In the genomic region with DNA sequence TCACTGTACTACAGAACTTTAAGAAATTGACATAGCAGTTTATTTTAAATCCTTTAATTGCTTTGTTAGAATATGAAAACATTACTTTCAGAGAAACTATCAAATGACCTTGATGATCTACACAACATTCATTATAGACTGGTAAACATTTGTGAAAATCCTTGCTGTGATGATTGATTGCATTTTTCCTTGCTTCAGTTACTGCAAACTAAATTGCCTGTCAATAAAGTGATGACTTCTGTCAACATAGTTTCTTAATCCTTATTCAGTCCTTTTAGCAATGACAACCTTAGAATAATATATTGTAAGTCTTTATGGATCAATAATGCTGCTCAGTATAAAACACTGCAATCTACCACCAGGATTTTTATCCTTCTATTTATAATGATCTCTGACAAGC, we compare ENCODE assay signal across 28 cellular contexts.
"Had no signal": no experiment of that assay in that cellular context is flagged by ENCODE, and none has a peak within 500 bp of the region (broad histone marks: within the 10 kb centered on the region; RNA-seq: fewer than 3 reads in every experiment).

No MANE protein-coding gene starts in this region.

- H3K36me3 ChIP-seq: neural progenitor cell, ovary, right lobe of liver, sigmoid colon, stomach, thoracic aorta, thyroid gland, tibial nerve, upper lobe of left lung, vagina had no signal

- H3K9me3 ChIP-seq: ovary, psoas muscle, right lobe of liver, sigmoid colon, stomach, thoracic aorta, thyroid gland, tibial nerve, upper lobe of left lung, vagina had no signal

- H3K9ac ChIP-seq: neural progenitor cell, parathyroid adenoma had no signal

- H3K27me3 ChIP-seq: neural progenitor cell, ovary, right lobe of liver, sigmoid colon, stomach, thyroid gland, tibial nerve, upper lobe of left lung, vagina had no signal

- H2AFZ ChIP-seq: neural progenitor cell, parathyroid adenoma had no signal

- H3K27ac Mint-ChIP-seq: natural killer cell; nephron; neural progenitor cell; progenitor cell of endocrine pancreas; stimulated activated effector memory CD8-positive, alpha-beta T cell treated with anti-CD3 and anti-CD28 coated beads, Interleukin-12 subunit alpha, Interleukin-12 subunit beta, amount 100 ng/mL, for 72 hours; stimulated activated naive B cell treated with anti-CD40 and anti-IgM and Interleukin-4, amounts not matched to agents 10 μg/mL and 1 μg/mL and 100 μg/mL, for 72 hours; stimulated activated naive CD8-positive, alpha-beta T cell treated with anti-CD3 and anti-CD28 coated beads, Interleukin-15, Interleukin-2, amounts not matched to agents 100 ng/mL and 50 ng/mL, for 24 hours had no signal

- H3K9me3 Mint-ChIP-seq: natural killer cell; stimulated activated effector memory CD8-positive, alpha-beta T cell treated with anti-CD3 and anti-CD28 coated beads, Interleukin-12 subunit alpha, Interleukin-12 subunit beta, amount 100 ng/mL, for 72 hours had no signal

- H3K4me3 ChIP-seq: neural progenitor cell, ovary, psoas muscle, right lobe of liver, sigmoid colon, stomach, thoracic aorta, thyroid gland, tibial nerve, upper lobe of left lung, vagina had no signal

- H3K4me3 Mint-ChIP-seq: natural killer cell; nephron; neural progenitor cell; stimulated activated effector memory CD8-positive, alpha-beta T cell treated with anti-CD3 and anti-CD28 coated beads, Interleukin-12 subunit alpha, Interleukin-12 subunit beta, amount 100 ng/mL, for 72 hours; stimulated activated naive B cell treated with anti-CD40 and anti-IgM and Interleukin-4, amounts not matched to agents 10 μg/mL and 1 μg/mL and 100 μg/mL, for 72 hours; stimulated activated naive CD8-positive, alpha-beta T cell treated with anti-CD3 and anti-CD28 coated beads, Interleukin-15, Interleukin-2, amounts not matched to agents 100 ng/mL and 50 ng/mL, for 24 hours had no signal

- H3K79me2 ChIP-seq: parathyroid adenoma had no signal

- H3K4me1 Mint-ChIP-seq: nephron, neural progenitor cell had no signal

- H3K27me3 Mint-ChIP-seq: progenitor cell of endocrine pancreas; stimulated activated naive B cell treated with anti-CD40 and anti-IgM and Interleukin-4, amounts not matched to agents 10 μg/mL and 1 μg/mL and 100 μg/mL, for 72 hours; stimulated activated naive CD8-positive, alpha-beta T cell treated with anti-CD3 and anti-CD28 coated beads, Interleukin-15, Interleukin-2, amounts not matched to agents 100 ng/mL and 50 ng/mL, for 24 hours had no signal

- H3K27ac ChIP-seq: neural progenitor cell, ovary, parathyroid adenoma, psoas muscle, right lobe of liver, sigmoid colon, stomach, thoracic aorta, thyroid gland, tibial nerve, upper lobe of left lung, vagina had no signal

- DNase-seq: natural killer cell; occipital lobe; ovary; posterior cingulate gyrus; psoas muscle; right cardiac atrium; right lobe of liver; sigmoid colon; small intestine; stimulated activated CD4-positive, alpha-beta T cell treated with anti-CD3 and anti-CD28 coated beads, Interleukin-15, amount 100 ng/mL, for 24 hours; stimulated activated CD4-positive, alpha-beta T cell treated with anti-CD3 and anti-CD28 coated beads, Interleukin-2, amount 100 ng/mL, for 24 hours; stimulated activated CD4-positive, alpha-beta T cell treated with anti-CD3 and anti-CD28 coated beads, Interleukin-2, amount 100 ng/mL, for 48 hours; stimulated activated CD4-positive, alpha-beta T cell treated with anti-CD3 and anti-CD28 coated beads, Interleukin-4, amount 100 ng/mL, for 24 hours; stimulated activated naive B cell treated with anti-CD40 and anti-IgM and Interleukin-4, amounts not matched to agents 10 μg/mL and 1 μg/mL and 100 μg/mL, for 72 hours; stimulated activated naive CD4-positive, alpha-beta T cell treated with Interleukin-2 at 50 U/mL for 16 hours; stomach; thyroid gland; trophoblast cell; upper lobe of left lung had no signal

- H3K4me1 ChIP-seq: upper lobe of left lung had no signal
